Comparison of ENCODE assay signal across 1 cellular context in genomic region chr6:37847704-37848103, GRCh38.
TF ChIP-seq lines count a peak whose summit lies in the region.

No MANE protein-coding gene starts in this region.

TF ChIP-seq in K562, 482 proteins besides CTCF, POLR2A, EP300 and RAD21 (continued from another document):
- peak; percentile 93 for TF ChIP-seq ZBTB40 (IDR thresholded peaks at IDR 0.05)
- TF ChIP-seq ZBTB40 (CRISPR knock-in tag; IDR thresholded peaks at IDR 0.05) = peak; percentile 73
